ENCODE assay signal across 27 cellular contexts in genomic region chr19:8214802-8215201, GRCh38. TPM values are rescaled to one million over a fixed set of nuclear protein-coding genes. Genes with fewer than 3 reads are reported as not detected.
DNase-seq lines count a peak whose midpoint lies in the region; ATAC-seq and TF ChIP-seq lines count a peak whose summit lies in the region.
"Had no signal": no experiment of that assay in that cellular context is flagged by ENCODE, and none has a peak within 500 bp of the region (broad histone marks: within the 10 kb centered on the region; RNA-seq: fewer than 3 reads in every experiment).

No MANE protein-coding gene starts in this region.

- H2BK12ac ChIP-seq in mesenchymal stem cell (ENCODE audit: low read length in 2 of 2): no peak overlapping the region

- peaks cover 11% of the 10 kb centered on the region for H3K4me1 ChIP-seq in mesenchymal stem cell (ENCODE audit: control insufficient read depth, insufficient read depth, low read depth, low read length)

- no peaks in the 10 kb centered on the region for H3K9me3 ChIP-seq in mesenchymal stem cell (ENCODE audit: control insufficient read depth, low read length)
- H3K9me3 ChIP-seq: esophagus muscularis mucosa, gastroesophageal sphincter, MG63, uterus had no signal

- ATAC-seq in activated naive CD8-positive, alpha-beta T cell treated with anti-CD3 and anti-CD28 coated beads, Interleukin-2, amount 50 U/mL, for 24 hours: no peak
- ATAC-seq in stimulated activated memory B cell treated with anti-CD40 and anti-IgM and Interleukin-4, amounts not matched to agents 10 μg/mL and 1 μg/mL and 100 μg/mL, for 72 hours: no peak
- ATAC-seq in GM21447 (IDR thresholded peaks at IDR 0.05; ENCODE audit: unreplicated experiment): no peak
- ATAC-seq: activated CD4-positive, CD25-positive, alpha-beta regulatory T cell treated with anti-CD3 and anti-CD28 coated beads, Interleukin-2, amount 50 U/mL, for 24 hours; gastroesophageal sphincter; GM23338 had no signal

- H3K4me3 Mint-ChIP-seq in activated naive CD8-positive, alpha-beta T cell treated with anti-CD3 and anti-CD28 coated beads for 36 hours: no peak overlapping the region
- no peak overlapping the region for H3K4me3 Mint-ChIP-seq in activated naive CD8-positive, alpha-beta T cell treated with anti-CD3 and anti-CD28 coated beads, Interleukin-2, amount 50 U/mL, for 24 hours
- H3K4me3 Mint-ChIP-seq in stimulated activated memory B cell treated with anti-CD40 and anti-IgM and Interleukin-4, amounts not matched to agents 10 μg/mL and 1 μg/mL and 100 μg/mL, for 72 hours: peak overlapping the region; percentile 50
- H3K4me3 Mint-ChIP-seq: GM23338 had no signal

- no peak for TF ChIP-seq CTCF in dorsolateral prefrontal cortex (IDR thresholded peaks at IDR 0.05 in 54 of 56, conservative IDR thresholded peaks at IDR 0.05 in 2 of 56; ENCODE audit: low read depth in 1 of 56, partially characterized antibody in 56 of 56)

- 69% methylated on average over 6 of the region's 6 CpGs for WGBS in mesenchymal stem cell

- H3K4ac ChIP-seq in mesenchymal stem cell (ENCODE audit: low read depth in 1 of 2, low read length in 2 of 2): no peak overlapping the region

- H3K18ac ChIP-seq in mesenchymal stem cell (ENCODE audit: low read depth in 1 of 2, low read length in 2 of 2): no peak overlapping the region

- peaks cover 13% of the 10 kb centered on the region for H3K79me1 ChIP-seq in mesenchymal stem cell (replicated peaks; ENCODE audit: low read length, poor library complexity, severe bottlenecking)

- no peak overlapping the region for H4K8ac ChIP-seq in mesenchymal stem cell (ENCODE audit: low read length)

- H3K27ac Mint-ChIP-seq in activated naive CD8-positive, alpha-beta T cell treated with anti-CD3 and anti-CD28 coated beads for 36 hours: peak overlapping the region; percentile 1
- no peak overlapping the region for H3K27ac Mint-ChIP-seq in activated naive CD8-positive, alpha-beta T cell treated with anti-CD3 and anti-CD28 coated beads, Interleukin-2, amount 50 U/mL, for 24 hours
- peak overlapping the region; percentile 95 for H3K27ac Mint-ChIP-seq in stimulated activated memory B cell treated with anti-CD40 and anti-IgM and Interleukin-4, amounts not matched to agents 10 μg/mL and 1 μg/mL and 100 μg/mL, for 72 hours
- H3K27ac Mint-ChIP-seq: GM23338 had no signal

- H4K91ac ChIP-seq in mesenchymal stem cell (ENCODE audit: low read length): no peak overlapping the region

- DNase-seq in activated naive CD8-positive, alpha-beta T cell treated with anti-CD3 and anti-CD28 coated beads for 36 hours: no peak
- DNase-seq in activated naive CD8-positive, alpha-beta T cell treated with anti-CD3 and anti-CD28 coated beads, Interleukin-2, amount 50 U/mL, for 24 hours: no peak
- DNase-seq in SKM-1 (lab: John Stamatoyannopoulos, UW; ENCODE audit: unreplicated experiment) (peak; percentile 27), dorsolateral prefrontal cortex (no peak), mesenchymal stem cell (no peak), NOMO-1 (lab: John Stamatoyannopoulos, UW; ENCODE audit: unreplicated experiment in 2 of 2) (no peak)
- DNase-seq: activated CD8-positive, alpha-beta memory T cell treated with anti-CD3 and anti-CD28 coated beads for 24 hours; activated naive CD4-positive, alpha-beta T cell treated with anti-CD3 and anti-CD28 coated beads, Interleukin-2, amount 50 U/mL, for 16 hours; activated T-cell treated with anti-CD3 and anti-CD28 coated beads, Interleukin-2, amount 50 U/mL, for 48 hours; C1 segment of cervical spinal cord; central memory CD4-positive, alpha-beta T cell; effector CD8-positive, alpha-beta T cell; islet precursor cell; MG63; NCI-H1436 treated with DMSO at 0.1 percent for 48 hours; NCI-H2171; NCI-H524; retina; T-helper 9 cell; uterus had no signal

- no peak overlapping the region for H2BK5ac ChIP-seq in mesenchymal stem cell (ENCODE audit: low read depth, low read length, poor library complexity, severe bottlenecking)

- H2AK5ac ChIP-seq in mesenchymal stem cell (ENCODE audit: low read length, severe bottlenecking): no peak overlapping the region

- H3K27ac ChIP-seq in dorsolateral prefrontal cortex (peak overlapping the region in 44 of 59 donors; percentile 17 to 99 (median 60)), mesenchymal stem cell (ENCODE audit: low read length, poor library complexity, severe bottlenecking) (no peak overlapping the region)
- H3K27ac ChIP-seq: esophagus muscularis mucosa, gastroesophageal sphincter, uterus had no signal

- peaks cover 5 to 10% of the 10 kb centered on the region in 2 experiments for H3K36me3 ChIP-seq in mesenchymal stem cell (ENCODE audit: control insufficient read depth in 1 of 2, insufficient read depth in 2 of 2, low read depth in 1 of 2, low read length in 2 of 2)
- H3K36me3 ChIP-seq: uterus had no signal

- H3K14ac ChIP-seq in mesenchymal stem cell (ENCODE audit: low read length in 2 of 2): no peak overlapping the region

- no peak overlapping the region for H2BK15ac ChIP-seq in mesenchymal stem cell (ENCODE audit: low read depth, poor library complexity, severe bottlenecking)

- H3K36me3 Mint-ChIP-seq in activated naive CD8-positive, alpha-beta T cell treated with anti-CD3 and anti-CD28 coated beads for 36 hours: peaks cover 8% of the 10 kb centered on the region
- H3K36me3 Mint-ChIP-seq in activated naive CD8-positive, alpha-beta T cell treated with anti-CD3 and anti-CD28 coated beads, Interleukin-2, amount 50 U/mL, for 24 hours (ENCODE audit: low read depth): peaks cover 6% of the 10 kb centered on the region
- H3K36me3 Mint-ChIP-seq in stimulated activated memory B cell treated with anti-CD40 and anti-IgM and Interleukin-4, amounts not matched to agents 10 μg/mL and 1 μg/mL and 100 μg/mL, for 72 hours: peaks cover 59% of the 10 kb centered on the region

- H3K9me3 Mint-ChIP-seq in activated naive CD8-positive, alpha-beta T cell treated with anti-CD3 and anti-CD28 coated beads for 36 hours: no peaks in the 10 kb centered on the region
- no peaks in the 10 kb centered on the region for H3K9me3 Mint-ChIP-seq in activated naive CD8-positive, alpha-beta T cell treated with anti-CD3 and anti-CD28 coated beads, Interleukin-2, amount 50 U/mL, for 24 hours
- H3K9me3 Mint-ChIP-seq in stimulated activated memory B cell treated with anti-CD40 and anti-IgM and Interleukin-4, amounts not matched to agents 10 μg/mL and 1 μg/mL and 100 μg/mL, for 72 hours: no peaks in the 10 kb centered on the region
- H3K9me3 Mint-ChIP-seq: GM23338 had no signal

- no peak overlapping the region for H3K4me2 ChIP-seq in mesenchymal stem cell (ENCODE audit: low read length, poor library complexity, severe bottlenecking)
- H3K4me2 ChIP-seq: GM23338 had no signal

- H3K27me3 Mint-ChIP-seq in activated naive CD8-positive, alpha-beta T cell treated with anti-CD3 and anti-CD28 coated beads for 36 hours: no peaks in the 10 kb centered on the region
- no peaks in the 10 kb centered on the region for H3K27me3 Mint-ChIP-seq in activated naive CD8-positive, alpha-beta T cell treated with anti-CD3 and anti-CD28 coated beads, Interleukin-2, amount 50 U/mL, for 24 hours
- no peaks in the 10 kb centered on the region for H3K27me3 Mint-ChIP-seq in stimulated activated memory B cell treated with anti-CD40 and anti-IgM and Interleukin-4, amounts not matched to agents 10 μg/mL and 1 μg/mL and 100 μg/mL, for 72 hours

- no peak overlapping the region for H3K23ac ChIP-seq in mesenchymal stem cell (ENCODE audit: low read length in 2 of 2)

- H3K4me1 Mint-ChIP-seq in activated naive CD8-positive, alpha-beta T cell treated with anti-CD3 and anti-CD28 coated beads for 36 hours: peaks cover 25% of the 10 kb centered on the region
- H3K4me1 Mint-ChIP-seq in activated naive CD8-positive, alpha-beta T cell treated with anti-CD3 and anti-CD28 coated beads, Interleukin-2, amount 50 U/mL, for 24 hours: peaks cover 23% of the 10 kb centered on the region
- peaks cover 74% of the 10 kb centered on the region for H3K4me1 Mint-ChIP-seq in stimulated activated memory B cell treated with anti-CD40 and anti-IgM and Interleukin-4, amounts not matched to agents 10 μg/mL and 1 μg/mL and 100 μg/mL, for 72 hours

- no peak overlapping the region for H2BK120ac ChIP-seq in mesenchymal stem cell (ENCODE audit: low read depth, low read length)

- H2AFZ ChIP-seq in mesenchymal stem cell (ENCODE audit: low read depth, low read length): no peak overlapping the region
- H2AFZ ChIP-seq: GM23338 had no signal

- no peak overlapping the region for H3K9ac ChIP-seq in mesenchymal stem cell (ENCODE audit: low read length)

- H3K4me3 ChIP-seq in dorsolateral prefrontal cortex (no peak overlapping the region), mesenchymal stem cell (ENCODE audit: insufficient read depth in 1 of 2, low read depth in 1 of 2, low read length in 2 of 2) (no peak overlapping the region)
- H3K4me3 ChIP-seq: esophagus muscularis mucosa, gastroesophageal sphincter, GM23338, lung, MG63, uterus had no signal

- H3K27me3 ChIP-seq in dorsolateral prefrontal cortex (no peaks in the 10 kb centered on the region), mesenchymal stem cell (ENCODE audit: control insufficient read depth in 1 of 2, insufficient read depth in 1 of 2, low read length in 2 of 2) (peaks cover 0 to 7% of the 10 kb centered on the region in 2 experiments)
- H3K27me3 ChIP-seq: esophagus muscularis mucosa, gastroesophageal sphincter, MG63, uterus had no signal

- intact Hi-C loops in dorsolateral prefrontal cortex (cut with DNase I): no loop called here

RNA-seq across cellular contexts. Expression of gene CERS4, which starts 5.6 kb away (rescaled TPM):
- 10 to 100 TPM; 12.8 to 13.2 TPM for total RNA-seq in activated naive CD8-positive, alpha-beta T cell treated with anti-CD3 and anti-CD28 coated beads for 36 hours
- 100 to 1,000 TPM in 54 of 120 experiments, 10 to 100 TPM in 66; 53.5 to 155 (median 97.3) TPM for total RNA-seq in dorsolateral prefrontal cortex
- polyA plus RNA-seq in mesenchymal stem cell (2013, experiment 1 of 2): 11.7 TPM
- 12.0 TPM for polyA plus RNA-seq in mesenchymal stem cell (2013, experiment 2 of 2)
